ENCODE assay signal across 10 cellular contexts in the genomic region with DNA sequence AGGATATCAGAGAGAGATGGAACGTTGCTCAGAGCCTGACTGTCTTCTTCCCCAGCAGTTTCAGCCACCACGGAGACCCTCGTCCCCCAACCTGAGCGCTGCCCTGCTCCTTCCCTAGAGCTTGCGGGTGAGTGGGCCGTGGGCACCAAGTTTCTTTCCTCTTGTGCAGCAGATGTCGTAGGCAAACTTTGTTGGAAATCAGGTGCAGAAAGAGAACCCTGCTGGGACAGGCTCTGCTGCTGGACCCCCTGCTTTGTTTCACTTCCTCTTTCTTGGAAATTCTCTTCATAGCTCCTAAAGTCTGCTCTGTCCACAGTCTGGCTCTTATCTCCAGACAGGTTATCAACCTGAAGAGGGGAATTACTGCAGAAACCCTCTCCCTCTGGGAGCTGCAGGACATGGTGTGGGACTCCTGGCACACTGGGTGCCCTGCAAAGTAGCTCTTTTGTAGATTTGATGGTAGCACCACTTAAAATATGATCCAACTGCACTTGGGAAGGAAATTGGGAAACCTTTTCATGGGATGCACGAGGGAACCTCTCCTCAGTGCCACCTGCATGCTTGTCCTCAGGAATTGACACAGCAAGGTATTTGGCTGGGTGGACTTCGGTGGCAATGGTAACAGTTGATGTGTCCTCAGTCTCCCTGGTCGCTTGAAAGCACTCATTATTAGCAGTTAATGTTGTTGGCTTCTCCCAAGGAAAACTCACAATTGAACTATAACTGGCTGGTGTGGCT.
A peak's percentile ranks its signal among the peaks of the same experiment; 100 is the strongest.
DNase-seq lines count a peak whose midpoint lies in the region; ATAC-seq and TF ChIP-seq lines count a peak whose summit lies in the region.
"Had no signal": no experiment of that assay in that cellular context is flagged by ENCODE, and none has a peak within 500 bp of the region (broad histone marks: within the 10 kb centered on the region; RNA-seq: fewer than 3 reads in every experiment).

No MANE protein-coding gene starts in this region.

- no peaks in the 10 kb centered on the region for H3K36me3 Mint-ChIP-seq in endothelial cell (ENCODE audit: low read depth, unreplicated experiment)

- DNase-seq in germinal center (ENCODE audit: low spot score) (peak; percentile 78), endothelial cell (ENCODE audit: low spot score) (no peak), DMS79 (lab: John Stamatoyannopoulos, UW) (no peak), superior temporal gyrus (ENCODE audit: extremely low spot score) (no peak)
- DNase-seq in activated naive CD4-positive, alpha-beta T cell (lab: John Stamatoyannopoulos, UW) = no peak
- DNase-seq: activated naive CD4-positive, alpha-beta T cell treated with anti-CD3 and anti-CD28 coated beads for 36 hours; KG1 had no signal

- peaks cover 1% of the 10 kb centered on the region for H3K27me3 Mint-ChIP-seq in endothelial cell (ENCODE audit: unreplicated experiment)

- H3K4me3 Mint-ChIP-seq in endothelial cell (ENCODE audit: unreplicated experiment) = no peak overlapping the region
- H3K4me3 Mint-ChIP-seq: activated naive CD4-positive, alpha-beta T cell treated with anti-CD3 and anti-CD28 coated beads for 36 hours had no signal

- peaks cover 9% of the 10 kb centered on the region for H3K4me1 Mint-ChIP-seq in endothelial cell (ENCODE audit: unreplicated experiment)

- H3K9me3 Mint-ChIP-seq in endothelial cell (ENCODE audit: unreplicated experiment) = no peaks in the 10 kb centered on the region
- H3K9me3 Mint-ChIP-seq: activated naive CD4-positive, alpha-beta T cell treated with anti-CD3 and anti-CD28 coated beads for 36 hours had no signal

- ATAC-seq in GM18502 (IDR thresholded peaks at IDR 0.05; ENCODE audit: poor library complexity, unreplicated experiment) (peak; percentile 52), GM21447 (IDR thresholded peaks at IDR 0.05; ENCODE audit: unreplicated experiment) (peak; percentile 43), HG03432 (IDR thresholded peaks at IDR 0.05; ENCODE audit: unreplicated experiment) (peak; percentile 53)

- no peak overlapping the region for H3K27ac Mint-ChIP-seq in endothelial cell (ENCODE audit: unreplicated experiment)

- no peak for TF ChIP-seq CTCF in endothelial cell (IDR thresholded peaks at IDR 0.05; ENCODE audit: unreplicated experiment)
